Comparison of ENCODE assay signal across 19 cellular contexts in genomic region chr1:178593526-178593925, GRCh38.
"Had no signal": no experiment of that assay in that cellular context is flagged by ENCODE, and none has a peak within 500 bp of the region (broad histone marks: within the 10 kb centered on the region; RNA-seq: fewer than 3 reads in every experiment).

No MANE protein-coding gene starts in this region.

- H3K27me3 ChIP-seq: esophagus squamous epithelium, ovary, right lobe of liver, upper lobe of right lung had no signal

- H3K27ac ChIP-seq: esophagus squamous epithelium, ovary, psoas muscle, right lobe of liver, thoracic aorta, upper lobe of right lung had no signal

- DNase-seq: activated CD4-positive, alpha-beta T cell treated with anti-CD3 and anti-CD28 coated beads, Interleukin-2, amount 50 U/mL, for 1 hour; activated CD8-positive, alpha-beta memory T cell treated with anti-CD3 and anti-CD28 coated beads, Interleukin-2, amount 50 U/mL, for 4 hours; activated naive CD4-positive, alpha-beta T cell treated with anti-CD3 and anti-CD28 coated beads for 36 hours; activated T-cell treated with anti-CD3 and anti-CD28 coated beads, Interleukin-2, amount 50 U/mL, for 4 hours; anterior cingulate cortex; cortex of kidney; effector CD8-positive, alpha-beta T cell; esophagus squamous epithelium; glutamatergic neuron; hypothalamus; islet precursor cell; ovary; right lobe of liver; stimulated activated CD4-positive, alpha-beta T cell treated with anti-CD3 and anti-CD28 coated beads, Interleukin-4, amount 100 ng/mL, for 24 hours; upper lobe of right lung had no signal

- H3K9me3 ChIP-seq: esophagus squamous epithelium, ovary, psoas muscle, right lobe of liver, thoracic aorta, upper lobe of right lung had no signal

- H3K36me3 ChIP-seq: esophagus squamous epithelium, ovary, right lobe of liver, thoracic aorta, upper lobe of right lung had no signal

- H3K4me3 ChIP-seq: esophagus squamous epithelium, ovary, psoas muscle, right lobe of liver, thoracic aorta, upper lobe of right lung had no signal

- ATAC-seq: activated CD4-positive, CD25-positive, alpha-beta regulatory T cell treated with anti-CD3 and anti-CD28 coated beads, Interleukin-2, amount 50 U/mL, for 24 hours; activated T-cell treated with anti-CD3 and anti-CD28 coated beads, Interleukin-2, amount 50 U/mL, for 4 hours; psoas muscle; right lobe of liver; stimulated activated effector memory CD8-positive, alpha-beta T cell treated with anti-CD3 and anti-CD28 coated beads, Interleukin-12 subunit alpha, Interleukin-12 subunit beta, amount 100 ng/mL, for 72 hours; upper lobe of right lung had no signal

- H3K4me1 ChIP-seq: esophagus squamous epithelium, psoas muscle, right lobe of liver, upper lobe of right lung had no signal
